18 cellular contexts compared by ENCODE assay signal in genomic region chr5:149011084-149011483, GRCh38. TPM values are rescaled to one million over a fixed set of nuclear protein-coding genes. Genes with fewer than 3 reads are reported as not detected.
DNase-seq lines count a peak whose midpoint lies in the region; ATAC-seq and TF ChIP-seq lines count a peak whose summit lies in the region.
"Had no signal": no experiment of that assay in that cellular context is flagged by ENCODE, and none has a peak within 500 bp of the region (broad histone marks: within the 10 kb centered on the region; RNA-seq: fewer than 3 reads in every experiment).

No MANE protein-coding gene starts in this region.

- H4K8ac ChIP-seq in mesendoderm (ENCODE audit: low read depth, low read length) = no peak overlapping the region

- H2BK5ac ChIP-seq in mesendoderm (ENCODE audit: low read length) = no peak overlapping the region

- H3K4me3 ChIP-seq in BE2C (ENCODE audit: low read depth, low read length) = no peak overlapping the region
- H3K4me3 ChIP-seq in dorsolateral prefrontal cortex = no peak overlapping the region
- H3K4me3 ChIP-seq in mesendoderm (ENCODE audit: low read length) = no peak overlapping the region
- H3K4me3 ChIP-seq: thoracic aorta had no signal

- H3K27ac ChIP-seq in dorsolateral prefrontal cortex (peak overlapping the region in 50 of 59 donors; percentile 1 to 87 (median 66)), mesendoderm (ENCODE audit: low read depth, low read length) (no peak overlapping the region)
- H3K27ac ChIP-seq: thoracic aorta had no signal

- no peak overlapping the region for H3K4ac ChIP-seq in mesendoderm (ENCODE audit: low read depth, low read length)

- no peak overlapping the region for H3K18ac ChIP-seq in mesendoderm (ENCODE audit: low read length)

- H3K9ac ChIP-seq in mesendoderm (ENCODE audit: low read length) = no peak overlapping the region

- no CpG with 5 or more reads among the region's 3 CpGs for WGBS in mesendoderm (ENCODE audit: extremely low coverage, insufficient coverage, low lambda C conversion rate)

- TF ChIP-seq CTCF in BE2C (IDR thresholded peaks at IDR 0.05; ENCODE audit: low read depth, low read length) (0 out of 2 replicates have a peak, but pooled peaks have one; percentile 8), dorsolateral prefrontal cortex (IDR thresholded peaks at IDR 0.05 in 54 of 56, conservative IDR thresholded peaks at IDR 0.05 in 2 of 56; ENCODE audit: low read depth in 1 of 56, partially characterized antibody in 56 of 56) (peak in 21 of 56 donors; percentile 7 to 56 (median 26))

- H2AK5ac ChIP-seq in mesendoderm (ENCODE audit: low read length) = no peak overlapping the region

- no peak overlapping the region for H3K4me2 ChIP-seq in mesendoderm (ENCODE audit: low read length)

- H4K5ac ChIP-seq in mesendoderm (ENCODE audit: low read length) = no peak overlapping the region

- H3K4me1 ChIP-seq in BE2C = peaks cover 29% of the 10 kb centered on the region
- H3K4me1 ChIP-seq in mesendoderm (ENCODE audit: control insufficient read depth, low read depth, low read length) = no peaks in the 10 kb centered on the region
- H3K4me1 ChIP-seq: Caco-2 had no signal

- intact Hi-C loops in dorsolateral prefrontal cortex (cut with DNase I) = no loop called here

- no peaks in the 10 kb centered on the region for H3K27me3 ChIP-seq in BE2C
- H3K27me3 ChIP-seq in dorsolateral prefrontal cortex = peaks cover 0 to 4% (median 0%) of the 10 kb centered on the region in 45 donors
- no peaks in the 10 kb centered on the region for H3K27me3 ChIP-seq in mesendoderm (ENCODE audit: insufficient read depth, low read length, poor library complexity)

- no peak overlapping the region for H3K56ac ChIP-seq in mesendoderm (ENCODE audit: low read length)

- H3K23ac ChIP-seq in mesendoderm (ENCODE audit: low read length) = no peak overlapping the region

- no peaks in the 10 kb centered on the region for H3K79me2 ChIP-seq in mesendoderm (ENCODE audit: control insufficient read depth, insufficient read depth, low read length)

- H3K9me3 ChIP-seq in BE2C = no peaks in the 10 kb centered on the region
- H3K9me3 ChIP-seq: Caco-2, thoracic aorta had no signal

- DNase-seq in BE2C (peak; percentile 29), NCI-H226 (peak; percentile 83), dorsolateral prefrontal cortex (peak in 2 of 10 donors; percentile 39 to 55), mesendoderm (peak; percentile 21)
- no peak for DNase-seq in effector CD4-positive, alpha-beta T cell
- no peak for DNase-seq in stimulated activated CD4-positive, alpha-beta T cell treated with anti-CD3 and anti-CD28 coated beads, Interleukin-4, amount 100 ng/mL, for 4 hours
- DNase-seq: activated CD4-positive, alpha-beta T cell treated with anti-CD3 and anti-CD28 coated beads, Interleukin-2, amount 50 U/mL, for 4 hours; activated T-cell treated with anti-CD3 and anti-CD28 coated beads, Interleukin-2, amount 50 U/mL, for 48 hours; central memory CD4-positive, alpha-beta T cell; endodermal cell; kidney glomerular epithelial cell; MV-4-11; NCI-H2171 treated with DMSO at 0.1 percent for 48 hours had no signal

- no peak overlapping the region for H2BK15ac ChIP-seq in mesendoderm (replicated peaks; ENCODE audit: low read depth)

- H3K79me1 ChIP-seq in mesendoderm (ENCODE audit: low read length) = no peaks in the 10 kb centered on the region

- ATAC-seq in GM19351 (IDR thresholded peaks at IDR 0.05; ENCODE audit: unreplicated experiment) (no peak), HG02981 (IDR thresholded peaks at IDR 0.05; ENCODE audit: unreplicated experiment) (no peak)
- ATAC-seq: HepG2 had no signal

- no peaks in the 10 kb centered on the region for H3K36me3 ChIP-seq in BE2C
- no peaks in the 10 kb centered on the region for H3K36me3 ChIP-seq in mesendoderm (ENCODE audit: control insufficient read depth, insufficient read depth, low read length)
- H3K36me3 ChIP-seq: thoracic aorta had no signal

- H2BK120ac ChIP-seq in mesendoderm (ENCODE audit: low read depth, low read length) = no peak overlapping the region

RNA-seq across cellular contexts. Expression of gene SH3TC2, which starts 51.8 kb away (rescaled TPM):
- polyA plus RNA-seq in BE2C (2012; ENCODE audit: insufficient read depth, insufficient read length, low read depth) = 1.4 TPM
- 100 to 1,000 TPM in 11 of 120 experiments, 10 to 100 TPM in 105, 1 to 10 TPM in 4; 8.0 to 212 (median 45.8) TPM for total RNA-seq in dorsolateral prefrontal cortex
- 0.49 TPM for polyA plus RNA-seq in mesendoderm (2013, experiment 1 of 2)
- 0.80 TPM for polyA plus RNA-seq in mesendoderm (2013, experiment 2 of 2)

Comparison
In these comparisons a context has a peak if more than half of its experiments do, and no peak if none do; other contexts are left out.
1. DNase-seq: peak in BE2C (single experiment), NCI-H226 (single experiment) and mesendoderm (single experiment); none in effector CD4-positive, alpha-beta T cell (single experiment) and stimulated activated CD4-positive, alpha-beta T cell treated with anti-CD3 and anti-CD28 coated beads, Interleukin-4, amount 100 ng/mL, for 4 hours (0 of 2).